ENCODE assay signal across 23 cellular contexts in the genomic region with DNA sequence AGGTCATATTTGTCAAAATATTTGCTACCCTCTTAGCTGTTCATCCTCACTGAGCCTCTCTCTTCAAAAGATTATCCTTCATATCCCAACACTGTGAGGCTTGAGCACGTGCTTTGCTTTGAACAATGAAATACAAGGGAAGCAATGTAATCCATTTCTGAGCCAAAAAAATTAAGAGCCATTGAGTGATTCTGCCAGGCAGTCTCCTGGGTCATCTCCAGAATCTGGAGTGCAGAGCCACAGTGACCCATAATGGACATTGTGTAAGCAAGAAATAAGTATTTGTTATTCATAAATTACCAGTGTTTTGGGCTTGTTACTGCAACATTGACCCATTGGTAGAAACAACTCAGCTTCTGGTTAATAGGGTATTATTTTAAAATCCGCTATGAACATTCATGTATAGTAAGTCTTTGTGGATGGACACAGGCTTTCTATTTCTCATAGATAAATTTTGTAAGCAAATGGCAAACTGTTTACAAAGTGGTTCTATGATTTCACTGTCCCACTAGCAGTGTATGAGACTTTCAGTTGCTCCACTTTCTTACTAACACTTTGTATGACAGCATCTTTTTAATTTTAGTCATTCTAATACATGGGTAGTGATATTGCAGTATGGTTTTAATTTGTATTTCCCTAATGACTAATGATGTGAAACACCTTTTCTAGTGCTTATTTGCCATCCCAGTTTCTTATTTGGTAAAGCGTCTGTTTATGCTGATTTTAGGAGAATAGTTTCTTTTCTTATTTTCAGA.
A peak's percentile ranks its signal among the peaks of the same experiment; 100 is the strongest.
DNase-seq lines count a peak whose midpoint lies in the region; ATAC-seq, FAIRE-seq and TF ChIP-seq lines count a peak whose summit lies in the region.
"Had no signal": no experiment of that assay in that cellular context is flagged by ENCODE, and none has a peak within 500 bp of the region (broad histone marks: within the 10 kb centered on the region; RNA-seq: fewer than 3 reads in every experiment).

No MANE protein-coding gene starts in this region.

- H3K4me3 ChIP-seq in sigmoid colon: no peak overlapping the region
- no peak overlapping the region for H3K4me3 ChIP-seq in HepG2 (replicated peaks in 1 of 3; ENCODE audit: insufficient read depth in 1 of 3, low read depth in 2 of 3, low read length in 3 of 3)

- no TSS peak for BruUV-seq in HepG2 (replicated peaks; lab: Mats Ljungman, UMichigan)

- CTCF ChIA-PET in HepG2 (lab: Yijun Ruan, JAX; ENCODE audit: low intra/inter-chr PET ratio, low total read pairs): no interaction called here

- peak; percentile 40 for ATAC-seq in activated naive CD8-positive, alpha-beta T cell treated with anti-CD3 and anti-CD28 coated beads, Interleukin-2, amount 50 U/mL, for 24 hours
- no peak for ATAC-seq in GM18502 (IDR thresholded peaks at IDR 0.05; ENCODE audit: poor library complexity, unreplicated experiment)
- ATAC-seq in HepG2: no peak

- no peaks in the 10 kb centered on the region for H3K9me3 Mint-ChIP-seq in activated naive CD8-positive, alpha-beta T cell treated with anti-CD3 and anti-CD28 coated beads, Interleukin-2, amount 50 U/mL, for 24 hours
- peaks cover 1% of the 10 kb centered on the region for H3K9me3 Mint-ChIP-seq in activated naive CD8-positive, alpha-beta T cell treated with anti-CD3 and anti-CD28 coated beads for 36 hours
- H3K9me3 Mint-ChIP-seq in activated T-cell treated with anti-CD3 and anti-CD28 coated beads, Interleukin-2, amount 50 U/mL, for 24 hours: no peaks in the 10 kb centered on the region
- H3K9me3 Mint-ChIP-seq: H9 had no signal

- WGBS in sigmoid colon, 2 donors: 61 to 78% methylated on average over 3 of the region's 3 CpGs
- 97% methylated on average over 3 of the region's 3 CpGs for WGBS in HepG2 (ENCODE audit: low lambda C conversion rate)

- H3K27me3 ChIP-seq in sigmoid colon (no peaks in the 10 kb centered on the region), HepG2 (ENCODE audit: control insufficient read depth in 1 of 2, insufficient read depth in 2 of 2, low read length in 2 of 2) (no peaks in the 10 kb centered on the region)

- intact Hi-C loops in sigmoid colon (cut with DNase I) (no loop called here), HepG2 (cut with micrococcal nuclease; ENCODE audit: unreplicated experiment) (no loop called here)

- H2AFZ ChIP-seq in HepG2 (ENCODE audit: low read length): no peak overlapping the region

- FAIRE-seq in HepG2 (lab: Jason Lieb, UNC): no peak
- FAIRE-seq: G401.6, HTR-8/SVneo had no signal

- TF ChIP-seq EP300 in sigmoid colon (IDR thresholded peaks at IDR 0.05) (no peak), HepG2 (IDR thresholded peaks at IDR 0.05; ENCODE audit: low read depth in 2 of 2, low read length in 2 of 2) (no peak), HepG2 (CRISPR knock-in tag; IDR thresholded peaks at IDR 0.05; ENCODE audit: borderline replicate concordance) (no peak)

- H3K9me3 ChIP-seq in sigmoid colon (no peaks in the 10 kb centered on the region), HepG2 (ENCODE audit: low read length) (no peaks in the 10 kb centered on the region)

- POLR2A ChIA-PET in HepG2 (lab: Yijun Ruan, JAX): no interaction called here

- H3K4me1 Mint-ChIP-seq in activated naive CD8-positive, alpha-beta T cell treated with anti-CD3 and anti-CD28 coated beads, Interleukin-2, amount 50 U/mL, for 24 hours: no peaks in the 10 kb centered on the region
- no peaks in the 10 kb centered on the region for H3K4me1 Mint-ChIP-seq in activated naive CD8-positive, alpha-beta T cell treated with anti-CD3 and anti-CD28 coated beads for 36 hours
- H3K4me1 Mint-ChIP-seq in activated T-cell treated with anti-CD3 and anti-CD28 coated beads, Interleukin-2, amount 50 U/mL, for 24 hours (ENCODE audit: low read depth): no peaks in the 10 kb centered on the region

- peaks cover 2% of the 10 kb centered on the region for H3K27me3 Mint-ChIP-seq in activated naive CD8-positive, alpha-beta T cell treated with anti-CD3 and anti-CD28 coated beads, Interleukin-2, amount 50 U/mL, for 24 hours
- no peaks in the 10 kb centered on the region for H3K27me3 Mint-ChIP-seq in activated naive CD8-positive, alpha-beta T cell treated with anti-CD3 and anti-CD28 coated beads for 36 hours
- H3K27me3 Mint-ChIP-seq in activated T-cell treated with anti-CD3 and anti-CD28 coated beads, Interleukin-2, amount 50 U/mL, for 24 hours: no peaks in the 10 kb centered on the region

- no peak overlapping the region for H3K4me2 ChIP-seq in HepG2 (ENCODE audit: low read depth, low read length)

- no peak overlapping the region for H3K4me3 Mint-ChIP-seq in activated naive CD8-positive, alpha-beta T cell treated with anti-CD3 and anti-CD28 coated beads, Interleukin-2, amount 50 U/mL, for 24 hours
- no peak overlapping the region for H3K4me3 Mint-ChIP-seq in activated naive CD8-positive, alpha-beta T cell treated with anti-CD3 and anti-CD28 coated beads for 36 hours
- H3K4me3 Mint-ChIP-seq in activated T-cell treated with anti-CD3 and anti-CD28 coated beads, Interleukin-2, amount 50 U/mL, for 24 hours: no peak overlapping the region
- H3K4me3 Mint-ChIP-seq: CD14-positive monocyte, H9 had no signal

- H3K36me3 Mint-ChIP-seq in activated naive CD8-positive, alpha-beta T cell treated with anti-CD3 and anti-CD28 coated beads, Interleukin-2, amount 50 U/mL, for 24 hours (ENCODE audit: low read depth): no peaks in the 10 kb centered on the region
- H3K36me3 Mint-ChIP-seq in activated naive CD8-positive, alpha-beta T cell treated with anti-CD3 and anti-CD28 coated beads for 36 hours: no peaks in the 10 kb centered on the region
- no peaks in the 10 kb centered on the region for H3K36me3 Mint-ChIP-seq in activated T-cell treated with anti-CD3 and anti-CD28 coated beads, Interleukin-2, amount 50 U/mL, for 24 hours (ENCODE audit: low read depth)

- TF ChIP-seq CTCF in sigmoid colon (IDR thresholded peaks at IDR 0.05) (no peak), HepG2 (CRISPR knock-in tag; IDR thresholded peaks at IDR 0.05) (no peak)

- H3K9ac ChIP-seq in HepG2 (ENCODE audit: insufficient read depth, low read depth, low read length): no peak overlapping the region

- no peak overlapping the region for H3K27ac Mint-ChIP-seq in activated naive CD8-positive, alpha-beta T cell treated with anti-CD3 and anti-CD28 coated beads, Interleukin-2, amount 50 U/mL, for 24 hours
- H3K27ac Mint-ChIP-seq in activated naive CD8-positive, alpha-beta T cell treated with anti-CD3 and anti-CD28 coated beads for 36 hours: no peak overlapping the region
- no peak overlapping the region for H3K27ac Mint-ChIP-seq in activated T-cell treated with anti-CD3 and anti-CD28 coated beads, Interleukin-2, amount 50 U/mL, for 24 hours
- H3K27ac Mint-ChIP-seq: CD14-positive monocyte had no signal

- TF ChIP-seq POLR2A in sigmoid colon (IDR thresholded peaks at IDR 0.05): no peak
- TF ChIP-seq POLR2A in HepG2 (IDR thresholded peaks at IDR 0.05; ENCODE audit: insufficient read depth in 1 of 2, low read depth in 2 of 2, low read length in 2 of 2): no peak

- no peaks in the 10 kb centered on the region for H3K36me3 ChIP-seq in sigmoid colon
- no peaks in the 10 kb centered on the region for H3K36me3 ChIP-seq in HepG2 (replicated peaks in 1 of 2; ENCODE audit: control insufficient read depth in 1 of 2, insufficient read depth in 2 of 2, low read length in 2 of 2)

- no peaks in the 10 kb centered on the region for H3K79me2 ChIP-seq in HepG2 (ENCODE audit: insufficient read depth, low read length)

- H4K20me1 ChIP-seq in HepG2 (ENCODE audit: insufficient read depth, low read length): no peaks in the 10 kb centered on the region

- no peak for DNase-seq in activated naive CD8-positive, alpha-beta T cell treated with anti-CD3 and anti-CD28 coated beads, Interleukin-2, amount 50 U/mL, for 24 hours
- no peak for DNase-seq in activated naive CD8-positive, alpha-beta T cell treated with anti-CD3 and anti-CD28 coated beads for 36 hours
- peak; percentile 29 for DNase-seq in NCI-H2029 (lab: John Stamatoyannopoulos, UW)
- DNase-seq in fibroblast of gingiva (ENCODE audit: low read depth): peak; percentile 16
- DNase-seq in sigmoid colon: no peak
- DNase-seq in activated T-cell treated with anti-CD3 and anti-CD28 coated beads, Interleukin-2, amount 50 U/mL, for 24 hours: no peak
- DNase-seq in HepG2 (ENCODE audit: low spot score): no peak
- DNase-seq: DND-41, H9, Kasumi-1, NCI-H1105, NCI-H1694, NCI-H2107, NCI-H2227 treated with DMSO at 0.1 percent for 48 hours, NCI-H510A treated with DMSO at 0.1 percent for 48 hours, NCI-H774, SIG-M5 had no signal

- peak overlapping the region in 3 of 4 donors; percentile 42 to 70 (median 52) for H3K27ac ChIP-seq in sigmoid colon
- no peak overlapping the region for H3K27ac ChIP-seq in HepG2 (ENCODE audit: extremely low read length, insufficient read depth, low read length)
- H3K27ac ChIP-seq: 22Rv1, HL-60 had no signal

- no peak for TF ChIP-seq RAD21 in HepG2 (CRISPR knock-in tag; IDR thresholded peaks at IDR 0.05)

- H3K4me1 ChIP-seq in sigmoid colon (peaks cover 0 to 47% (median 27%) of the 10 kb centered on the region in 4 donors), HepG2 (ENCODE audit: insufficient read depth, low read length) (peaks cover 17% of the 10 kb centered on the region)

- in situ Hi-C loops in HepG2 (cut with HindIII; ENCODE audit: extremely low pct_ligation_motif_present, low pct_unique_long_range_greater_than_20kb): no loop called here

TF ChIP-seq in HepG2, 621 proteins besides CTCF, POLR2A, EP300 and RAD21 (continues in another document):
- TF ChIP-seq ZSCAN20 (CRISPR knock-in tag; IDR thresholded peaks at IDR 0.05; ENCODE audit: borderline replicate concordance) (no peak), PATZ1 (CRISPR knock-in tag; IDR thresholded peaks at IDR 0.05) (no peak)

Comparison
In these comparisons a context has a peak if more than half of its experiments do, and no peak if none do; other contexts are left out.
1. DNase-seq: peak in NCI-H2029 (single experiment) and fibroblast of gingiva (single experiment); none in activated naive CD8-positive, alpha-beta T cell treated with anti-CD3 and anti-CD28 coated beads, Interleukin-2, amount 50 U/mL, for 24 hours (single experiment), activated naive CD8-positive, alpha-beta T cell treated with anti-CD3 and anti-CD28 coated beads for 36 hours (single experiment), sigmoid colon (single experiment), activated T-cell treated with anti-CD3 and anti-CD28 coated beads, Interleukin-2, amount 50 U/mL, for 24 hours (single experiment) and HepG2 (single experiment).